In genomic region chr14:72472845-72473244, GRCh38 we compare ENCODE assay signal across 19 cellular contexts.
DNase-seq lines count a peak whose midpoint lies in the region; ATAC-seq and TF ChIP-seq lines count a peak whose summit lies in the region.
"Had no signal": no experiment of that assay in that cellular context is flagged by ENCODE, and none has a peak within 500 bp of the region (broad histone marks: within the 10 kb centered on the region; RNA-seq: fewer than 3 reads in every experiment).

No MANE protein-coding gene starts in this region.

- ATAC-seq in HG02759 (IDR thresholded peaks at IDR 0.05; ENCODE audit: unreplicated experiment), result no peak
- ATAC-seq: naive thymus-derived CD8-positive, alpha-beta T cell; upper lobe of right lung had no signal

- H3K36me3 Mint-ChIP-seq in chondrocyte (ENCODE audit: low read depth), result no peaks in the 10 kb centered on the region
- H3K36me3 Mint-ChIP-seq in progenitor cell of endocrine pancreas (ENCODE audit: insufficient read depth), result no peaks in the 10 kb centered on the region
- H3K36me3 Mint-ChIP-seq: CD8-positive, alpha-beta memory T cell; naive thymus-derived CD8-positive, alpha-beta T cell had no signal

- H3K4me3 Mint-ChIP-seq in chondrocyte (ENCODE audit: unreplicated experiment), result no peak overlapping the region
- H3K4me3 Mint-ChIP-seq in progenitor cell of endocrine pancreas (ENCODE audit: low read depth), result no peak overlapping the region
- H3K4me3 Mint-ChIP-seq: activated B cell treated with CpG ODN at 0.5 μM for 24 hours; CD8-positive, alpha-beta memory T cell; naive thymus-derived CD8-positive, alpha-beta T cell; stimulated activated naive CD8-positive, alpha-beta T cell treated with anti-CD3 and anti-CD28 coated beads, Interleukin-15, Interleukin-2, amounts not matched to agents 100 ng/mL and 50 ng/mL, for 24 hours; T-helper 1 cell treated with Interleukin-12 subunit alpha and Interleukin-12 subunit beta and Interleukin-4 antibody, amounts not matched to agents 30 μg/mL and 1 μg/mL, for 36 hours had no signal

- peak; percentile 57 for TF ChIP-seq CTCF in chondrocyte (IDR thresholded peaks at IDR 0.05)
- peak; percentile 25 for TF ChIP-seq CTCF in progenitor cell of endocrine pancreas (IDR thresholded peaks at IDR 0.05; ENCODE audit: unreplicated experiment)

- H3K9me3 Mint-ChIP-seq in chondrocyte (ENCODE audit: low read depth), result no peaks in the 10 kb centered on the region
- no peaks in the 10 kb centered on the region for H3K9me3 Mint-ChIP-seq in progenitor cell of endocrine pancreas (ENCODE audit: low read depth)
- H3K9me3 Mint-ChIP-seq: activated B cell treated with CpG ODN at 0.5 μM for 24 hours; naive thymus-derived CD8-positive, alpha-beta T cell; stimulated activated naive CD8-positive, alpha-beta T cell treated with anti-CD3 and anti-CD28 coated beads, Interleukin-15, Interleukin-2, amounts not matched to agents 100 ng/mL and 50 ng/mL, for 24 hours had no signal

- peak; percentile 10 for DNase-seq in NCI-H1694 treated with DMSO at 0.1 percent for 48 hours (lab: John Stamatoyannopoulos, UW)
- DNase-seq in NCI-H1694 (lab: John Stamatoyannopoulos, UW), result no peak
- DNase-seq in MV-4-11 (lab: John Stamatoyannopoulos, UW), result peak; percentile 14
- DNase-seq in chondrocyte (ENCODE audit: low spot score), result no peak
- no peak for DNase-seq in progenitor cell of endocrine pancreas (ENCODE audit: low spot score, unreplicated experiment)
- DNase-seq in NCI-H1930 (lab: John Stamatoyannopoulos, UW), result no peak
- no peak for DNase-seq in NCI-H446 treated with DMSO at 0.1 percent for 48 hours (lab: John Stamatoyannopoulos, UW)
- DNase-seq: activated B cell treated with CpG ODN at 0.5 μM for 24 hours; activated gamma-delta T cell; anterior cingulate cortex; CD8-positive, alpha-beta memory T cell; naive thymus-derived CD8-positive, alpha-beta T cell; NCI-H1048; NCI-H2171; NCI-H774; upper lobe of right lung had no signal

- H3K27ac Mint-ChIP-seq in chondrocyte (ENCODE audit: unreplicated experiment), result no peak overlapping the region
- H3K27ac Mint-ChIP-seq in progenitor cell of endocrine pancreas, result no peak overlapping the region
- H3K27ac Mint-ChIP-seq: activated B cell treated with CpG ODN at 0.5 μM for 24 hours; CD8-positive, alpha-beta memory T cell; naive thymus-derived CD8-positive, alpha-beta T cell; T-helper 1 cell treated with Interleukin-12 subunit alpha and Interleukin-12 subunit beta and Interleukin-4 antibody, amounts not matched to agents 30 μg/mL and 1 μg/mL, for 36 hours had no signal

- H3K27me3 Mint-ChIP-seq in chondrocyte (ENCODE audit: low read depth) (peaks cover 18% of the 10 kb centered on the region), progenitor cell of endocrine pancreas (no peaks in the 10 kb centered on the region)

- H3K4me1 Mint-ChIP-seq in chondrocyte (ENCODE audit: low read depth) (peaks cover 13% of the 10 kb centered on the region), progenitor cell of endocrine pancreas (ENCODE audit: low read depth) (peaks cover 5% of the 10 kb centered on the region)

Comparison
In these comparisons a context has a peak if more than half of its experiments do, and no peak if none do; other contexts are left out.
1. DNase-seq: peak in NCI-H1694 treated with DMSO at 0.1 percent for 48 hours (single experiment) and MV-4-11 (single experiment); none in NCI-H1694 (single experiment), chondrocyte (single experiment), progenitor cell of endocrine pancreas (single experiment), NCI-H1930 (0 of 2) and NCI-H446 treated with DMSO at 0.1 percent for 48 hours (single experiment).